23 cellular contexts compared by ENCODE assay signal in genomic region chr5:134878403-134878802, GRCh38. TPM values are rescaled to one million over a fixed set of nuclear protein-coding genes. Genes with fewer than 3 reads are reported as not detected.
DNase-seq lines count a peak whose midpoint lies in the region; ATAC-seq and TF ChIP-seq lines count a peak whose summit lies in the region.
"Had no signal": no experiment of that assay in that cellular context is flagged by ENCODE, and none has a peak within 500 bp of the region (broad histone marks: within the 10 kb centered on the region; RNA-seq: fewer than 3 reads in every experiment).

No MANE protein-coding gene starts in this region.

- no peak for TF ChIP-seq CTCF in MCF 10A (IDR thresholded peaks at IDR 0.05; ENCODE audit: unreplicated experiment)
- no peak for TF ChIP-seq CTCF in breast epithelium (IDR thresholded peaks at IDR 0.05)
- TF ChIP-seq CTCF in thyroid gland (IDR thresholded peaks at IDR 0.05): no peak

- H3K27me3 ChIP-seq in breast epithelium (no peaks in the 10 kb centered on the region), thyroid gland (no peaks in the 10 kb centered on the region)
- H3K27me3 ChIP-seq: ascending aorta, neutrophil, testis had no signal

- CTCF ChIA-PET in MCF 10A (lab: Yijun Ruan, JAX): interaction anchor here (0.5 to 1.1 kb wide), 3 partner anchors 24 to 653 kb away, joined by 3 to 4 read pairs (median 3); partner anchors contain the start of gene PPP2CA

- BruUV-seq in MCF 10A (replicated peaks; lab: Mats Ljungman, UMichigan): no TSS peak

- no peaks in the 10 kb centered on the region for H3K9me3 Mint-ChIP-seq in MCF 10A (ENCODE audit: unreplicated experiment)
- no peaks in the 10 kb centered on the region for H3K9me3 Mint-ChIP-seq in central memory CD8-positive, alpha-beta T cell
- H3K9me3 Mint-ChIP-seq: CD8-positive, alpha-beta T cell; effector memory CD8-positive, alpha-beta T cell; T-cell had no signal

- no peak for ATAC-seq in central memory CD8-positive, alpha-beta T cell (replicated peaks; ENCODE audit: extremely low read depth, poor library complexity, severe bottlenecking)
- ATAC-seq in HG02588 (IDR thresholded peaks at IDR 0.05; ENCODE audit: unreplicated experiment): no peak
- ATAC-seq in HG02973 (IDR thresholded peaks at IDR 0.05; ENCODE audit: unreplicated experiment): no peak
- ATAC-seq: CD8-positive, alpha-beta T cell; effector memory CD8-positive, alpha-beta T cell; Right ventricle myocardium inferior; T-cell had no signal

- H3K4me3 Mint-ChIP-seq in MCF 10A (ENCODE audit: unreplicated experiment): no peak overlapping the region
- H3K4me3 Mint-ChIP-seq in central memory CD8-positive, alpha-beta T cell: peak overlapping the region; percentile 11
- H3K4me3 Mint-ChIP-seq: CD8-positive, alpha-beta T cell; effector memory CD8-positive, alpha-beta T cell; T-cell had no signal

- 90 to 93% methylated on average over 3 of the region's 3 CpGs for WGBS in thyroid gland, 2 donors

- TF ChIP-seq POLR2A in breast epithelium (IDR thresholded peaks at IDR 0.05): no peak
- TF ChIP-seq POLR2A in thyroid gland (IDR thresholded peaks at IDR 0.05): no peak

- H3K36me3 ChIP-seq in breast epithelium: no peaks in the 10 kb centered on the region
- no peaks in the 10 kb centered on the region for H3K36me3 ChIP-seq in thyroid gland
- H3K36me3 ChIP-seq: ascending aorta, neutrophil had no signal

- H3K27ac Mint-ChIP-seq in MCF 10A (ENCODE audit: low read depth, unreplicated experiment): no peak overlapping the region
- no peak overlapping the region for H3K27ac Mint-ChIP-seq in central memory CD8-positive, alpha-beta T cell (ENCODE audit: low read depth)

- H3K36me3 Mint-ChIP-seq in MCF 10A (ENCODE audit: insufficient read depth, unreplicated experiment): peaks cover 24% of the 10 kb centered on the region
- peaks cover 13% of the 10 kb centered on the region for H3K36me3 Mint-ChIP-seq in central memory CD8-positive, alpha-beta T cell (ENCODE audit: insufficient read depth)

- POLR2A ChIA-PET in MCF 10A (lab: Yijun Ruan, JAX): no interaction called here

- H3K9me3 ChIP-seq in breast epithelium (no peaks in the 10 kb centered on the region), thyroid gland (no peaks in the 10 kb centered on the region)
- H3K9me3 ChIP-seq: ascending aorta, neutrophil, testis had no signal

- peaks cover 28% of the 10 kb centered on the region for H3K4me1 Mint-ChIP-seq in MCF 10A (ENCODE audit: insufficient read depth, unreplicated experiment)
- H3K4me1 Mint-ChIP-seq in central memory CD8-positive, alpha-beta T cell: peaks cover 54% of the 10 kb centered on the region

- peaks cover 0 to 7% of the 10 kb centered on the region in 2 donors for H3K4me1 ChIP-seq in breast epithelium
- peaks cover 33 to 66% of the 10 kb centered on the region in 2 donors for H3K4me1 ChIP-seq in thyroid gland

- H3K27ac ChIP-seq in breast epithelium (no peak overlapping the region), thyroid gland (peak overlapping the region in 1 of 3 donors; percentile 24)
- H3K27ac ChIP-seq: ascending aorta, neutrophil, testis had no signal

- intact Hi-C loops in MCF 10A (cut with micrococcal nuclease): no loop called here
- intact Hi-C loops in breast epithelium (cut with DNase I; ENCODE audit: low total_unique reads): no loop called here
- intact Hi-C loops in thyroid gland (cut with DNase I): no loop called here

- no peaks in the 10 kb centered on the region for H3K27me3 Mint-ChIP-seq in MCF 10A (ENCODE audit: insufficient read depth, unreplicated experiment)
- no peaks in the 10 kb centered on the region for H3K27me3 Mint-ChIP-seq in central memory CD8-positive, alpha-beta T cell
- H3K27me3 Mint-ChIP-seq: effector memory CD8-positive, alpha-beta T cell; T-cell had no signal

- DNase-seq in MCF 10A (ENCODE audit: unreplicated experiment): peak; percentile 42
- no peak for DNase-seq in breast epithelium (ENCODE audit: low spot score in 2 of 2)
- DNase-seq in NCI-H2196 treated with DMSO at 0.1 percent for 48 hours (lab: John Stamatoyannopoulos, UW; ENCODE audit: unreplicated experiment): peak; percentile 37
- no peak for DNase-seq in central memory CD8-positive, alpha-beta T cell (ENCODE audit: low spot score in 2 of 2)
- DNase-seq in thyroid gland: peak; percentile 44 to 47
- no peak for DNase-seq in SK-N-DZ (ENCODE audit: low spot score)
- DNase-seq: activated naive CD4-positive, alpha-beta T cell treated with Interleukin-2 at 50 U/mL for 16 hours; activated T-cell treated with anti-CD3 and anti-CD28 coated beads for 4 hours; CD8-positive, alpha-beta T cell; DND-41; effector memory CD8-positive, alpha-beta T cell; KBM-7; NCI-H1048; NCI-H2171 treated with DMSO at 0.1 percent for 48 hours; NK-92 treated with Interleukin-12 subunit alpha and Interleukin-12 subunit beta, amount 100 ng/mL, for 24 hours; stimulated activated CD4-positive, alpha-beta T cell treated with anti-CD3 and anti-CD28 coated beads, Interleukin-12 subunit alpha, Interleukin-12 subunit beta, amount 100 ng/mL, for 4 hours; T-cell; testis had no signal

- H3K4me3 ChIP-seq in breast epithelium (no peak overlapping the region), thyroid gland (replicated peaks in 1 of 3) (no peak overlapping the region)
- H3K4me3 ChIP-seq: ascending aorta, testis had no signal

RNA-seq across cellular contexts. Expression of gene TXNDC15, which starts 4.2 kb away (rescaled TPM):
- total RNA-seq in MCF 10A (2022) (57.0 and 66.0 TPM in 2 replicates), breast epithelium (10 to 100 TPM; 68.0 to 80.0 (median 74.9) TPM), thyroid gland (100 to 1,000 TPM; 133 to 183 (median 153) TPM)
- polyA plus RNA-seq in SK-N-DZ (2014; cell fraction: cytosol; rRNA removed): 50.5 and 56.8 TPM in 2 replicates
- polyA plus RNA-seq in SK-N-DZ (2014; cell fraction: nucleus; rRNA removed): 20.9 and 23.6 TPM in 2 replicates

RNA-seq across cellular contexts. Expression of gene PCBD2, which starts 26.5 kb away (rescaled TPM):
- total RNA-seq in MCF 10A (2022) (27.3 and 34.5 TPM in 2 replicates), breast epithelium (10 to 100 TPM in 1 of 3 donors, 1 to 10 TPM in 2; 6.9 to 11.0 (median 8.8) TPM), thyroid gland (10 to 100 TPM; 12.6 to 24.4 (median 17.7) TPM)
- polyA plus RNA-seq in SK-N-DZ (2014; cell fraction: cytosol; rRNA removed): 18.8 and 20.8 TPM in 2 replicates
- 5.3 and 8.4 TPM in 2 replicates for polyA plus RNA-seq in SK-N-DZ (2014; cell fraction: nucleus; rRNA removed)

RNA-seq across cellular contexts. Expression of gene C5orf24, which starts 32.6 kb away (rescaled TPM):
- total RNA-seq in MCF 10A (2022) (61.4 and 66.0 TPM in 2 replicates), breast epithelium (10 to 100 TPM; 33.4 to 44.5 (median 41.6) TPM), thyroid gland (10 to 100 TPM; 52.5 to 66.6 (median 61.0) TPM)
- polyA plus RNA-seq in SK-N-DZ (2014; cell fraction: cytosol; rRNA removed): 53.3 and 54.3 TPM in 2 replicates
- 32.6 and 41.4 TPM in 2 replicates for polyA plus RNA-seq in SK-N-DZ (2014; cell fraction: nucleus; rRNA removed)

Comparison
In these comparisons a context has a peak if more than half of its experiments do, and no peak if none do; other contexts are left out.
1. DNase-seq: peak in MCF 10A (single experiment), NCI-H2196 treated with DMSO at 0.1 percent for 48 hours (single experiment) and thyroid gland (2 of 2); none in breast epithelium (0 of 2), central memory CD8-positive, alpha-beta T cell (0 of 2) and SK-N-DZ (single experiment).